25 cellular contexts compared by ENCODE assay signal in the genomic region with DNA sequence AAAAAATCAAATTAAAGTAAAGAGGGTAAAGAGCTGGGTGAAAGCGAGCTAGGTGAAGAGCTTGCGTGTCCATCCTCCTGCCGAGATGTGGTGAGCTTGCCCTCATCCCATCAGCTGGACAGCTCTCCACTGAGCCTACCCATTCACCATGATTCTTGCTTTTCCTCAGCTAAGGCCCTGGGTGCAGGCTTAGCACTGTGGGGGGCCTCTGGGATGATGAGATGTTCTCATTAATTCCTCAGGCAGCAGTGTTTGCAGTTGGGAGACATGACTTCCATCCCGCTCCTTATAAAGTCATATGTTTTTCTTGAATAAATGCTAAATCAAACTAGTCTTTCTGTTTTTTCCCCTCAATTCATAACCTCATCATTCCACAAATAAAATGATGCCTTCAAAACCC.
"Had no signal": no experiment of that assay in that cellular context is flagged by ENCODE, and none has a peak within 500 bp of the region (broad histone marks: within the 10 kb centered on the region; RNA-seq: fewer than 3 reads in every experiment).

No MANE protein-coding gene starts in this region.

- H3K27ac ChIP-seq: dorsolateral prefrontal cortex, esophagus muscularis mucosa, foreskin keratinocyte, gastroesophageal sphincter, heart left ventricle, hepatocyte, neural progenitor cell, psoas muscle, sigmoid colon, stomach, testis, tibial artery, upper lobe of right lung, uterus had no signal

- H3K4me2 ChIP-seq: hepatocyte, neural progenitor cell had no signal

- H3K79me2 ChIP-seq: hepatocyte had no signal

- H3K9me3 Mint-ChIP-seq: naive thymus-derived CD4-positive, alpha-beta T cell; nephron; stimulated activated effector memory CD8-positive, alpha-beta T cell treated with anti-CD3 and anti-CD28 coated beads, Interleukin-12 subunit alpha, Interleukin-12 subunit beta, amount 100 ng/mL, for 72 hours had no signal

- H3K27ac Mint-ChIP-seq: naive thymus-derived CD4-positive, alpha-beta T cell; nephron; neural progenitor cell; stimulated activated effector memory CD8-positive, alpha-beta T cell treated with anti-CD3 and anti-CD28 coated beads, Interleukin-12 subunit alpha, Interleukin-12 subunit beta, amount 100 ng/mL, for 72 hours had no signal

- H3K9me3 ChIP-seq: esophagus muscularis mucosa, gastroesophageal sphincter, heart left ventricle, psoas muscle, sigmoid colon, stomach, testis, tibial artery, upper lobe of right lung, uterus had no signal

- H3K36me3 Mint-ChIP-seq: neural progenitor cell; stimulated activated effector memory CD8-positive, alpha-beta T cell treated with anti-CD3 and anti-CD28 coated beads, Interleukin-12 subunit alpha, Interleukin-12 subunit beta, amount 100 ng/mL, for 72 hours had no signal

- H3K4me3 ChIP-seq: dorsolateral prefrontal cortex, esophagus muscularis mucosa, gastroesophageal sphincter, heart left ventricle, hepatocyte, neural progenitor cell, psoas muscle, sigmoid colon, stomach, testis, tibial artery, upper lobe of right lung, uterus had no signal

- H3K4me3 Mint-ChIP-seq: naive thymus-derived CD4-positive, alpha-beta T cell; nephron; neural progenitor cell; stimulated activated effector memory CD8-positive, alpha-beta T cell treated with anti-CD3 and anti-CD28 coated beads, Interleukin-12 subunit alpha, Interleukin-12 subunit beta, amount 100 ng/mL, for 72 hours had no signal

- DNase-seq: cerebellar nuclear complex; cortex of kidney; dorsolateral prefrontal cortex; effector CD4-positive, alpha-beta T cell; foreskin keratinocyte; heart left ventricle; kidney; naive thymus-derived CD4-positive, alpha-beta T cell; psoas muscle; right cardiac atrium; sigmoid colon; stimulated activated CD4-positive, alpha-beta T cell treated with anti-CD3 and anti-CD28 coated beads, Interleukin-2, amount 100 ng/mL, for 24 hours; stimulated activated CD4-positive, alpha-beta T cell treated with anti-CD3 and anti-CD28 coated beads, Interleukin-4, amount 100 ng/mL, for 24 hours; stimulated activated naive CD4-positive, alpha-beta T cell treated with Interleukin-2 at 50 U/mL for 16 hours; stomach; testis; tibial artery; upper lobe of right lung; uterus had no signal

- H3K36me3 ChIP-seq: esophagus muscularis mucosa, gastroesophageal sphincter, heart left ventricle, neural progenitor cell, sigmoid colon, stomach, tibial artery, upper lobe of right lung, uterus had no signal

- H3K9ac ChIP-seq: neural progenitor cell had no signal

- H3K27me3 ChIP-seq: dorsolateral prefrontal cortex, esophagus muscularis mucosa, foreskin keratinocyte, gastroesophageal sphincter, heart left ventricle, hepatocyte, neural progenitor cell, sigmoid colon, stomach, testis, tibial artery, upper lobe of right lung, uterus had no signal

- H2AFZ ChIP-seq: hepatocyte, neural progenitor cell had no signal

- H3K4me1 ChIP-seq: gastroesophageal sphincter, psoas muscle, sigmoid colon, stomach, testis, tibial artery, uterus had no signal
